27 cellular contexts compared by ENCODE assay signal in the genomic region with DNA sequence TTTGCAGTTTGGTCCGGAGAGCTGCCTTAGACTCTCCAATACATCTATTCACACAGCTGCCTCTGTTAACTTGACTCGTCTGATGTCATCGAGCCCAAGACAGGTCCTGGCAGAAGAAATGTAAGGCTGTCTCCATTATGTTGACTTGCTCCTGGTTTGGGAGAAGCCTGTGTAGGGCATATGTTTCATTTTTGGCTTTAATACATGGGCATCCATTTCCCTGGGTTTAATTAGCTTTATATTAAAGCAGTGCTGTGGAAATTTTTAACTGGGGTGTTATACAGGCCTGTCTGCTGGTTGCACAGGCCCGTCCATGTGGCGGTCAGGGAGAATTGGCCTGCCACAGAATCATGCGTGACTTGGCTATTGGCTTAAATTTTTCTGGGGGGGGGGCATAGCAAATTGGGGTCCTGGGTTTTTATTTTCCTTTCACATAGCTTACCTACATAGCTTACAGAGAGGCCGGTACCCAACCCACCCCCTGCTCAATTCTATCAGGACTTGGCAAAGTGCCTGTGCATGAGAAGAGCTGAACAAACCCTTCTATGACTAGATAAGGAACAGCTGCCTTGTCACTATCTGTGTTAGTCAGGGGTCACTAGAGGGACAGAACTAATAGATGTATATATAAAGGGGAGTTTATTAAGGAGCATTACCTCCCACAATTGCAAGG.
A peak's percentile ranks its signal among the peaks of the same experiment; 100 is the strongest.
DNase-seq lines count a peak whose midpoint lies in the region; ATAC-seq and TF ChIP-seq lines count a peak whose summit lies in the region.
"Had no signal": no experiment of that assay in that cellular context is flagged by ENCODE, and none has a peak within 500 bp of the region (broad histone marks: within the 10 kb centered on the region; RNA-seq: fewer than 3 reads in every experiment).

No MANE protein-coding gene starts in this region.

- no peaks in the 10 kb centered on the region for H3K4me1 ChIP-seq in left ventricle myocardium inferior
- H3K4me1 ChIP-seq: A549, BE2C, body of pancreas, psoas muscle, thyroid gland had no signal

- DNase-seq in left cardiac atrium = peak; percentile 26
- DNase-seq in left ventricle myocardium inferior = no peak
- DNase-seq in kidney tubule cell (ENCODE audit: low spot score) = peak; percentile 0
- no peak for DNase-seq in Ammon's horn (ENCODE audit: low spot score)
- no peak for DNase-seq in anterior cingulate cortex (lab: John Stamatoyannopoulos, UW)
- DNase-seq: activated CD4-positive, alpha-beta T cell treated with anti-CD3 and anti-CD28 coated beads for 48 hours; activated naive CD4-positive, alpha-beta T cell; activated T-cell treated with anti-CD3 and anti-CD28 coated beads, Interleukin-2, amount 50 U/mL, for 72 hours; BE2C; body of pancreas; DMS53; IMR-90; mesenchymal stem cell; naive B cell; NCI-H1092 treated with DMSO at 0.1 percent for 48 hours; NCI-H2029; NCI-H2227 treated with DMSO at 0.1 percent for 48 hours; NCI-H748 treated with DMSO at 0.1 percent for 48 hours; psoas muscle; stimulated activated naive CD8-positive, alpha-beta T cell treated with anti-CD3 and anti-CD28 coated beads, Interleukin-15, amount 100 ng/mL, for 72 hours; T-helper 17 cell; thyroid gland had no signal

- peaks cover 6% of the 10 kb centered on the region for H3K27me3 Mint-ChIP-seq in brain

- no peak overlapping the region for H3K4me3 Mint-ChIP-seq in brain
- H3K4me3 Mint-ChIP-seq: activated T-cell treated with anti-CD3 and anti-CD28 coated beads, Interleukin-2, amount 50 U/mL, for 72 hours; naive B cell; stimulated activated naive CD8-positive, alpha-beta T cell treated with anti-CD3 and anti-CD28 coated beads, Interleukin-15, amount 100 ng/mL, for 72 hours; T-helper 17 cell had no signal

- peak overlapping the region in 4 of 5 experiments; percentile 19 to 83 (median 54) for H3K27ac Mint-ChIP-seq in brain
- H3K27ac Mint-ChIP-seq: activated T-cell treated with anti-CD3 and anti-CD28 coated beads, Interleukin-2, amount 50 U/mL, for 72 hours; naive B cell; stimulated activated naive CD8-positive, alpha-beta T cell treated with anti-CD3 and anti-CD28 coated beads, Interleukin-15, amount 100 ng/mL, for 72 hours; T-helper 17 cell had no signal

- intact Hi-C loops in left cardiac atrium (cut with DNase I) = loop anchor here in 1 of 2 donors (10.0 kb wide), 1 partner anchor 75 kb away; no protein-coding TSS in a partner anchor
- intact Hi-C loops in left ventricle myocardium inferior (cut with micrococcal nuclease) = no loop called here

- no peak for TF ChIP-seq CTCF in left ventricle myocardium inferior (IDR thresholded peaks at IDR 0.05; ENCODE audit: borderline replicate concordance)
- no peak for TF ChIP-seq CTCF in brain (conservative IDR thresholded peaks at IDR 0.05)

- peak; percentile 70 to 78 for ATAC-seq in left cardiac atrium
- ATAC-seq in activated CD4-positive, CD25-positive, alpha-beta regulatory T cell treated with anti-CD3 and anti-CD28 coated beads, Interleukin-2, amount 50 U/mL, for 24 hours = no peak
- ATAC-seq in HG03521 (IDR thresholded peaks at IDR 0.05; ENCODE audit: unreplicated experiment) = no peak
- ATAC-seq: A549; activated T-cell treated with anti-CD3 and anti-CD28 coated beads, Interleukin-2, amount 50 U/mL, for 72 hours; body of pancreas; psoas muscle; stimulated activated naive CD8-positive, alpha-beta T cell treated with anti-CD3 and anti-CD28 coated beads, Interleukin-15, amount 100 ng/mL, for 72 hours; T-helper 17 cell had no signal

- no peaks in the 10 kb centered on the region for H3K9me3 Mint-ChIP-seq in brain
- H3K9me3 Mint-ChIP-seq: activated T-cell treated with anti-CD3 and anti-CD28 coated beads, Interleukin-2, amount 50 U/mL, for 72 hours; stimulated activated naive CD8-positive, alpha-beta T cell treated with anti-CD3 and anti-CD28 coated beads, Interleukin-15, amount 100 ng/mL, for 72 hours had no signal

- no peaks in the 10 kb centered on the region for H3K27me3 ChIP-seq in left ventricle myocardium inferior (ENCODE audit: low read depth)
- H3K27me3 ChIP-seq: BE2C, body of pancreas, thyroid gland had no signal

- no peaks in the 10 kb centered on the region for H3K9me3 ChIP-seq in left ventricle myocardium inferior (replicated peaks)
- H3K9me3 ChIP-seq: A549, BE2C, body of pancreas, psoas muscle, thyroid gland had no signal

- peaks cover 16% of the 10 kb centered on the region for H3K4me1 Mint-ChIP-seq in brain
- H3K4me1 Mint-ChIP-seq: naive B cell; stimulated activated naive CD8-positive, alpha-beta T cell treated with anti-CD3 and anti-CD28 coated beads, Interleukin-15, amount 100 ng/mL, for 72 hours; T-helper 17 cell had no signal

- H3K27ac ChIP-seq in left ventricle myocardium inferior (replicated peaks) = no peak overlapping the region
- H3K27ac ChIP-seq: A549, body of pancreas, psoas muscle, SK-N-MC, thyroid gland had no signal

- H3K4me3 ChIP-seq in left ventricle myocardium inferior = no peak overlapping the region
- H3K4me3 ChIP-seq: A549, body of pancreas, psoas muscle, SK-N-MC, thyroid gland had no signal

- no peaks in the 10 kb centered on the region for H3K36me3 ChIP-seq in left ventricle myocardium inferior
- H3K36me3 ChIP-seq: BE2C, thyroid gland had no signal

- no peaks in the 10 kb centered on the region for H3K36me3 Mint-ChIP-seq in brain
- H3K36me3 Mint-ChIP-seq: naive B cell had no signal

Comparison
In these comparisons a context has a peak if more than half of its experiments do, and no peak if none do; other contexts are left out.
1. DNase-seq: peak in left cardiac atrium (single experiment) and kidney tubule cell (single experiment); none in left ventricle myocardium inferior (single experiment), Ammon's horn (single experiment) and anterior cingulate cortex (0 of 58).
2. ATAC-seq: peak in left cardiac atrium (2 of 2); none in activated CD4-positive, CD25-positive, alpha-beta regulatory T cell treated with anti-CD3 and anti-CD28 coated beads, Interleukin-2, amount 50 U/mL, for 24 hours (0 of 2) and HG03521 (single experiment).